ENCODE assay signal across 21 cellular contexts in the genomic region with DNA sequence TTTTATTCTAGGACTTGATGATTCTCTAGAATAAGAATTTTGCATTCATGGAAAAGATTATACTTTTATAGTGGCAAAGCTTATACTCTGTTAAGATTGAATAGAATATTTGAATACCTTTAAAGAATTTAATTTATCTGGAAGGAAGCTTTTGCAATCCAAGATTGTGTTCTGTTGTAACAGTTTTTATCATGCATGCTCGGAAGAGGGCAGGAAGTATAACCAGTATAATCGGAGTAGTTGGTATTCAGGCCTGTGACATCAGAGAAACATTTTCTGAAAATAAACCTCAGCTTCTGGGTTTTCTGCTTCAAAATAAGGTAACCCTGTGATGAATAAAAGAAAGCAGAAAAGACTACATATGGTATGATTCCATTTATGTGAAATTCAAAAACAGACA. TPM values are rescaled to one million over a fixed set of nuclear protein-coding genes. Genes with fewer than 3 reads are reported as not detected.
DNase-seq lines count a peak whose midpoint lies in the region; ATAC-seq and TF ChIP-seq lines count a peak whose summit lies in the region.
"Had no signal": no experiment of that assay in that cellular context is flagged by ENCODE, and none has a peak within 500 bp of the region (broad histone marks: within the 10 kb centered on the region; RNA-seq: fewer than 3 reads in every experiment).

No MANE protein-coding gene starts in this region.

- H3K4me1 Mint-ChIP-seq in MCF 10A (ENCODE audit: insufficient read depth, unreplicated experiment): no peaks in the 10 kb centered on the region

- H3K9me3 Mint-ChIP-seq in MCF 10A (ENCODE audit: unreplicated experiment): no peaks in the 10 kb centered on the region

- H3K4me1 ChIP-seq in breast epithelium (no peaks in the 10 kb centered on the region), PC-3 (ENCODE audit: insufficient read depth, low read length) (no peaks in the 10 kb centered on the region)
- H3K4me1 ChIP-seq: SJSA1 had no signal

- H3F3A ChIP-seq in PC-3 (ENCODE audit: low read length, unreplicated experiment): no peaks in the 10 kb centered on the region

- H4K20me1 ChIP-seq in PC-3 (ENCODE audit: low read length): no peaks in the 10 kb centered on the region

- no peaks in the 10 kb centered on the region for H3K27me3 Mint-ChIP-seq in MCF 10A (ENCODE audit: insufficient read depth, unreplicated experiment)

- no peak for TF ChIP-seq POLR2A in breast epithelium (IDR thresholded peaks at IDR 0.05)

- TF ChIP-seq CTCF in MCF 10A (IDR thresholded peaks at IDR 0.05; ENCODE audit: unreplicated experiment) (no peak), breast epithelium (IDR thresholded peaks at IDR 0.05) (no peak), PC-3 (conservative IDR thresholded peaks at IDR 0.05; ENCODE audit: low read depth, low read length) (no peak), fibroblast of the aortic adventitia (IDR thresholded peaks at IDR 0.05; ENCODE audit: insufficient read depth, low read length) (no peak), omental fat pad (IDR thresholded peaks at IDR 0.05) (no peak)

- ATAC-seq in PC-3: no peak
- peak; percentile 50 for ATAC-seq in omental fat pad (ENCODE audit: low FRiP score)
- ATAC-seq in GM21367 (IDR thresholded peaks at IDR 0.05; ENCODE audit: unreplicated experiment): no peak
- no peak for ATAC-seq in GM21447 (IDR thresholded peaks at IDR 0.05; ENCODE audit: unreplicated experiment)
- ATAC-seq: Right ventricle myocardium inferior had no signal

- CTCF ChIA-PET in MCF 10A (lab: Yijun Ruan, JAX): interaction anchor here (0.6 to 1.4 kb wide), 7 partner anchors 11 to 156 kb away, joined by 3 to 5 read pairs (median 3); no protein-coding TSS in a partner anchor
- CTCF ChIA-PET in PC-3 (lab: Charles Lee): no interaction called here

- intact Hi-C loops in MCF 10A (cut with micrococcal nuclease): no loop called here
- intact Hi-C loops in breast epithelium (cut with DNase I; ENCODE audit: low total_unique reads): no loop called here
- intact Hi-C loops in PC-3 (cut with micrococcal nuclease): no loop called here

- H3K9me2 ChIP-seq in PC-3 (replicated peaks; ENCODE audit: low read length): no peaks in the 10 kb centered on the region

- H3K4me3 ChIP-seq in breast epithelium: no peak overlapping the region
- H3K4me3 ChIP-seq in PC-3 (ENCODE audit: low read length): no peak overlapping the region
- H3K4me3 ChIP-seq in fibroblast of the aortic adventitia (ENCODE audit: low read depth, low read length): no peak overlapping the region
- H3K4me3 ChIP-seq: MG63, SJSA1 had no signal

- H3K36me3 Mint-ChIP-seq in MCF 10A (ENCODE audit: insufficient read depth, unreplicated experiment): peaks cover 9% of the 10 kb centered on the region

- H3K79me2 ChIP-seq in PC-3 (ENCODE audit: low read length): no peaks in the 10 kb centered on the region

- H3K4me3 Mint-ChIP-seq in MCF 10A (ENCODE audit: unreplicated experiment): no peak overlapping the region

- no peaks in the 10 kb centered on the region for H3K27me3 ChIP-seq in breast epithelium
- no peaks in the 10 kb centered on the region for H3K27me3 ChIP-seq in PC-3 (ENCODE audit: low read length)
- H3K27me3 ChIP-seq: MG63, SJSA1 had no signal

- H3K36me3 ChIP-seq in breast epithelium (no peaks in the 10 kb centered on the region), PC-3 (ENCODE audit: low read depth, low read length) (peaks cover 4% of the 10 kb centered on the region; the same call in 1 of the 2 replicates)
- H3K36me3 ChIP-seq: MG63, SJSA1 had no signal

- BruUV-seq in MCF 10A (replicated peaks; lab: Mats Ljungman, UMichigan) (TSS peak; percentile 20), PC-3 (replicated peaks; lab: Mats Ljungman, UMichigan) (TSS peak; percentile 8)

- POLR2A ChIA-PET in MCF 10A (lab: Yijun Ruan, JAX) (interaction anchor here (0.6 to 1.7 kb wide), 6 partner anchors 10 to 79 kb away, joined by 3 to 4 read pairs (median 3); no protein-coding TSS in a partner anchor), PC-3 (lab: Charles Lee; ENCODE audit: unreplicated experiment) (no interaction called here)

- H3K27ac ChIP-seq in breast epithelium (no peak overlapping the region), PC-3 (ENCODE audit: low read length) (no peak overlapping the region)
- H3K27ac ChIP-seq: C4-2B, SJSA1 had no signal

- no peak overlapping the region for H3K9ac ChIP-seq in PC-3 (ENCODE audit: low read length)

- no peak overlapping the region for H2AFZ ChIP-seq in PC-3 (ENCODE audit: low read length)

- DNase-seq in MCF 10A (ENCODE audit: unreplicated experiment) (no peak), breast epithelium (ENCODE audit: low spot score in 2 of 2) (no peak), PC-3 (no peak), fibroblast of the aortic adventitia (ENCODE audit: low read depth) (peak; percentile 38), omental fat pad (ENCODE audit: low spot score) (no peak), middle frontal gyrus (ENCODE audit: extremely low spot score, low spot score) (no peak)
- DNase-seq: EL, GF-D8, Kasumi-1, MG63, NCI-H1092 treated with DMSO at 0.1 percent for 48 hours, NCI-H1436 treated with DMSO at 0.1 percent for 48 hours, NCI-H1930, NCI-H2227 treated with DMSO at 0.1 percent for 48 hours, NCI-H510A, OCI-M1 had no signal

- H3K4me2 ChIP-seq in PC-3 (ENCODE audit: low read length): no peak overlapping the region

- H3K9me3 ChIP-seq in breast epithelium: no peaks in the 10 kb centered on the region
- no peaks in the 10 kb centered on the region for H3K9me3 ChIP-seq in PC-3 (ENCODE audit: low read length)
- H3K9me3 ChIP-seq: MG63, SJSA1 had no signal

- H3K27ac Mint-ChIP-seq in MCF 10A (ENCODE audit: low read depth, unreplicated experiment): no peak overlapping the region

RNA-seq across cellular contexts. Expression of gene CYSTM1, which starts 21.4 kb away (rescaled TPM):
- total RNA-seq in MCF 10A (2022) (59.4 and 105 TPM in 2 replicates), breast epithelium (100 to 1,000 TPM in 1 of 3 donors, 10 to 100 TPM in 2; 56.5 to 108 (median 76.0) TPM), PC-3 (2014; rRNA removed) (24.3 and 43.3 TPM in 2 replicates), fibroblast of the aortic adventitia (ENCODE audit: low replicate concordance) (35.8 and 43.4 TPM in 2 replicates), omental fat pad (100 to 1,000 TPM; 105 to 164 (median 140) TPM)
